ENCODE assay signal across 1 cellular context in the genomic region with DNA sequence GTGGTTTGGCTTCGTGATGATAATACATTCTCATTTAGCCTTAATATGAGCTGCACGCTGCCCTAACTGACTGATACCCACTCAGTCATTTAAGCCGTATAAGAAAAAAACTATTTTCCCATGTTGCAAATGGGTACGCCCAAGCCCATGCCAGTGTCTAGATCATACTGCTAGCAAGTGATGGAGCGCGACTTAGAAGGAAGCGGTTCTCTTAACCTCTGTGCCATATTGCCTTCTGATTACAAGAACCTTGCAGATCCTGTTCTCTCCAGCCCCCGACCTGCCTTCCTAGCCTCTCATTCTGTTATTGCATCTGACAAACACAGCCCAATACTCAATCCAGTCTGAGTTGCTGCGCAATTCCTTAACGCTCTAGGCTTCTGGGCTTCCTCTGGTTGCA.
TF ChIP-seq lines count a peak whose summit lies in the region.

No MANE protein-coding gene starts in this region.

TF ChIP-seq in H1, 55 proteins besides CTCF, POLR2A, EP300 and RAD21:
- no peak for TF ChIP-seq POLR2AphosphoS5 (IDR thresholded peaks at IDR 0.05; ENCODE audit: low read depth, low read length)
